8 cellular contexts compared by ENCODE assay signal in genomic region chr7:130758429-130759056, GRCh38. TPM values are rescaled to one million over a fixed set of nuclear protein-coding genes. Genes with fewer than 3 reads are reported as not detected.
A peak's percentile ranks its signal among the peaks of the same experiment; 100 is the strongest.
DNase-seq lines count a peak whose midpoint lies in the region; ATAC-seq, FAIRE-seq and TF ChIP-seq lines count a peak whose summit lies in the region.

No MANE protein-coding gene starts in this region.

- no peak for ATAC-seq in GM18873 (IDR thresholded peaks at IDR 0.05; ENCODE audit: low FRiP score, unreplicated experiment)
- ATAC-seq in GM21723 (IDR thresholded peaks at IDR 0.05; ENCODE audit: unreplicated experiment), result no peak

- no peak for TF ChIP-seq POLR2A in NB4 (IDR thresholded peaks at IDR 0.05; ENCODE audit: extremely low read depth, insufficient read length)

- H3K4me3 ChIP-seq in NB4 (ENCODE audit: low read depth, low read length) (no peak overlapping the region), skeletal muscle cell (ENCODE audit: low read depth, low read length) (no peak overlapping the region)

- FAIRE-seq in frontal cortex (lab: Jason Lieb, UNC), result peak; percentile 88

- DNase-seq in GF-D8 (lab: John Stamatoyannopoulos, UW) (peak; percentile 16), NB4 (ENCODE audit: low read depth) (peak; percentile 75), SW480 (ENCODE audit: low spot score) (peak; percentile 69), frontal cortex (ENCODE audit: low spot score in 2 of 2) (peak in 1 of 2 donors; percentile 25), skeletal muscle cell (ENCODE audit: low read depth) (peak; percentile 9), ecto neural progenitor cell (ENCODE audit: low spot score) (no peak)

- peak; percentile 26 for TF ChIP-seq CTCF in NB4 (IDR thresholded peaks at IDR 0.05; ENCODE audit: low read depth, low read length)

RNA-seq across cellular contexts. Expression of gene KLF14, which starts 24.5 kb away (rescaled TPM):
- not detected for total RNA-seq in frontal cortex
